Comparison of ENCODE assay signal across 15 cellular contexts in genomic region chr5:14039576-14039975, GRCh38.
DNase-seq lines count a peak whose midpoint lies in the region; ATAC-seq and TF ChIP-seq lines count a peak whose summit lies in the region.
"Had no signal": no experiment of that assay in that cellular context is flagged by ENCODE, and none has a peak within 500 bp of the region (broad histone marks: within the 10 kb centered on the region; RNA-seq: fewer than 3 reads in every experiment).

No MANE protein-coding gene starts in this region.

- in situ Hi-C loops in ACHN (cut with HindIII; ENCODE audit: low pct_ligation_motif_present, low pct_unique_long_range_greater_than_20kb, low sequenced_read_pairs), result no loop called here

- no peak for TF ChIP-seq CTCF in HCT116 (IDR thresholded peaks at IDR 0.05 in 2 of 3, conservative IDR thresholded peaks at IDR 0.05 in 1 of 3; ENCODE audit: borderline replicate concordance in 1 of 3, insufficient read depth in 1 of 3, low read depth in 2 of 3, low read length in 2 of 3)

- intact Hi-C loops in HCT116 (cut with micrococcal nuclease), result loop anchor here (5.0 to 10.0 kb wide), 4 partner anchors 105 to 228 kb away; partner anchors contain the start of gene TRIO

- H3K27ac ChIP-seq in HCT116 (ENCODE audit: low read depth, low read length), result peak overlapping the region; percentile 96
- H3K27ac ChIP-seq: esophagus muscularis mucosa, KMS-11 had no signal

- peak overlapping the region in 1 of 2 experiments; percentile 38; a peak in 1 of 4 replicates for H3K4me3 ChIP-seq in HCT116 (replicated peaks in 1 of 2; ENCODE audit: low read depth in 1 of 2, low read length in 2 of 2)
- H3K4me3 ChIP-seq: esophagus muscularis mucosa had no signal

- DNase-seq in ACHN (peak; percentile 27), HCT116 (ENCODE audit: low read depth, low spot score) (no peak), iris pigment epithelial cell (ENCODE audit: low read depth) (peak; percentile 59), NCI-H1092 (lab: John Stamatoyannopoulos, UW) (no peak)
- no peak for DNase-seq in stimulated activated CD4-positive, alpha-beta T cell treated with anti-CD3 and anti-CD28 coated beads, Interleukin-2, amount 100 ng/mL, for 48 hours
- DNase-seq in activated effector memory CD4-positive, alpha-beta T cell treated with Interleukin-2 at 50 U/mL for 16 hours, result no peak
- DNase-seq: AML-193; GOT3; NCI-H2029; stimulated activated naive CD8-positive, alpha-beta T cell treated with anti-CD3 and anti-CD28 coated beads, Interleukin-15, amount 100 ng/mL, for 72 hours had no signal

- H3K36me3 ChIP-seq in HCT116 (ENCODE audit: control insufficient read depth in 1 of 2, insufficient read depth in 2 of 2, low read length in 2 of 2), result no peaks in the 10 kb centered on the region
- H3K36me3 ChIP-seq: esophagus muscularis mucosa had no signal

- no peak for TF ChIP-seq RAD21 in HCT116 (IDR thresholded peaks at IDR 0.05; ENCODE audit: low read depth)

- peak overlapping the region; percentile 70 for H3K9ac ChIP-seq in HCT116 (ENCODE audit: low read length)
- H3K9ac ChIP-seq: KMS-11 had no signal

- peaks cover 49 to 62% of the 10 kb centered on the region in 2 experiments for H3K4me1 ChIP-seq in HCT116 (ENCODE audit: control insufficient read depth in 1 of 2, insufficient read depth in 2 of 2, low read length in 2 of 2)

- POLR2A ChIA-PET in HCT116 (lab: Charles Lee), result interaction anchor here (1.6 kb wide), 1 partner anchor 28 kb away, joined by 5 read pairs; no protein-coding TSS in a partner anchor

- no TSS peak for BruUV-seq in HCT116 (replicated peaks; lab: Mats Ljungman, UMichigan)

- no peaks in the 10 kb centered on the region for H4K20me1 ChIP-seq in HCT116 (ENCODE audit: insufficient read depth)

- no peaks in the 10 kb centered on the region for H3K27me3 ChIP-seq in HCT116 (ENCODE audit: insufficient read depth, low read length)
- H3K27me3 ChIP-seq: esophagus muscularis mucosa had no signal

- CTCF ChIA-PET in HCT116 (lab: Charles Lee), result no interaction called here

- RAD21 ChIA-PET in HCT116 (lab: Charles Lee; ENCODE audit: low non-redundant PET in 1 of 2, low total read pairs in 2 of 2, uncharacterized antibody in 2 of 2, unreplicated experiment in 2 of 2), result no interaction called here

- H3K4me2 ChIP-seq in HCT116 (ENCODE audit: low read length), result peak overlapping the region; percentile 81
- H3K4me2 ChIP-seq: KMS-11 had no signal

- TF ChIP-seq POLR2A in HCT116 (IDR thresholded peaks at IDR 0.05; ENCODE audit: borderline replicate concordance, extremely low read depth, insufficient read depth, insufficient read length), result no peak

- no peak overlapping the region for H2AFZ ChIP-seq in HCT116 (ENCODE audit: low read depth, low read length, poor library complexity, severe bottlenecking)

- H3K9me2 ChIP-seq in HCT116 (ENCODE audit: insufficient read depth), result no peaks in the 10 kb centered on the region

- no peaks in the 10 kb centered on the region for H3K79me2 ChIP-seq in HCT116 (ENCODE audit: insufficient read depth, low read length)

- H3K9me3 ChIP-seq in HCT116 (ENCODE audit: control insufficient read depth in 1 of 2, insufficient read depth in 1 of 2, low read depth in 1 of 2, low read length in 2 of 2), result no peaks in the 10 kb centered on the region
- H3K9me3 ChIP-seq: esophagus muscularis mucosa had no signal

- ATAC-seq in HCT116, result 0 out of 2 replicates have a peak, but pooled peaks have one; percentile 2
- ATAC-seq in SK-N-SH treated with all-trans-retinoic acid at 6 μM for 48 hours, result peak; percentile 12
- ATAC-seq in HG02678 (IDR thresholded peaks at IDR 0.05; ENCODE audit: unreplicated experiment), result no peak
- ATAC-seq: Right ventricle myocardium inferior had no signal

TF ChIP-seq in HCT116, 20 proteins besides CTCF, POLR2A, EP300 and RAD21:
- TF ChIP-seq REST (IDR thresholded peaks at IDR 0.05; ENCODE audit: low read depth), result no peak
- no peak for TF ChIP-seq SRF (IDR thresholded peaks at IDR 0.05; ENCODE audit: low read depth)
- no peak for TF ChIP-seq MAX (IDR thresholded peaks at IDR 0.05)
- TF ChIP-seq CBX3 (IDR thresholded peaks at IDR 0.05; ENCODE audit: low read depth), result no peak
- TF ChIP-seq ELF1 (IDR thresholded peaks at IDR 0.05; ENCODE audit: borderline replicate concordance, low read depth), result no peak
- no peak for TF ChIP-seq ZFX (IDR thresholded peaks at IDR 0.05)
- no peak for TF ChIP-seq POLR2AphosphoS5 (IDR thresholded peaks at IDR 0.05; ENCODE audit: low read depth, low read length)
- TF ChIP-seq FOSL1 (IDR thresholded peaks at IDR 0.05; ENCODE audit: low read depth), result no peak
TF ChIP-seq in HCT116: peak in this region for 0.

TF ChIP-seq in SK-N-SH treated with all-trans-retinoic acid at 6 μM for 48 hours, 23 proteins besides CTCF, POLR2A, EP300 and RAD21:
- TF ChIP-seq ZNF565 (CRISPR knock-in tag; conservative IDR thresholded peaks at IDR 0.05; ENCODE audit: low read depth) (no peak), TCF4 (CRISPR knock-in tag; IDR thresholded peaks at IDR 0.05; ENCODE audit: borderline replicate concordance) (no peak), CSDC2 (CRISPR knock-in tag; IDR thresholded peaks at IDR 0.05) (no peak), ZFP3 (CRISPR knock-in tag; IDR thresholded peaks at IDR 0.05) (no peak), PPARA (CRISPR knock-in tag; IDR thresholded peaks at IDR 0.05; ENCODE audit: borderline replicate concordance) (no peak), BACH2 (CRISPR knock-in tag; IDR thresholded peaks at IDR 0.05; ENCODE audit: borderline replicate concordance) (no peak), CREB5 (CRISPR knock-in tag; IDR thresholded peaks at IDR 0.05; ENCODE audit: low read depth) (no peak), GLIS3 (CRISPR knock-in tag; IDR thresholded peaks at IDR 0.05) (no peak), ISL1 (CRISPR knock-in tag; IDR thresholded peaks at IDR 0.05) (no peak), ZFP30 (CRISPR knock-in tag; IDR thresholded peaks at IDR 0.05) (no peak), POU6F1 (CRISPR knock-in tag; IDR thresholded peaks at IDR 0.05; ENCODE audit: borderline replicate concordance, low read depth) (no peak), ZNF8 (CRISPR knock-in tag; IDR thresholded peaks at IDR 0.05) (no peak), ZC3H10 (CRISPR knock-in tag; IDR thresholded peaks at IDR 0.05) (no peak), OSR1 (CRISPR knock-in tag; IDR thresholded peaks at IDR 0.05) (no peak), PATZ1 (CRISPR knock-in tag; IDR thresholded peaks at IDR 0.05; ENCODE audit: borderline replicate concordance) (no peak), RARB (CRISPR knock-in tag; IDR thresholded peaks at IDR 0.05) (no peak), SNAI2 (CRISPR knock-in tag; IDR thresholded peaks at IDR 0.05) (no peak)

Comparison
In these comparisons a context has a peak if more than half of its experiments do, and no peak if none do; other contexts are left out.
1. DNase-seq: peak in ACHN (single experiment) and iris pigment epithelial cell (single experiment); none in HCT116 (single experiment), NCI-H1092 (single experiment), stimulated activated CD4-positive, alpha-beta T cell treated with anti-CD3 and anti-CD28 coated beads, Interleukin-2, amount 100 ng/mL, for 48 hours (0 of 2) and activated effector memory CD4-positive, alpha-beta T cell treated with Interleukin-2 at 50 U/mL for 16 hours (single experiment).